8 cellular contexts compared by ENCODE assay signal in genomic region chr11:843818-844692, GRCh38. TPM values are rescaled to one million over a fixed set of nuclear protein-coding genes. Genes with fewer than 3 reads are reported as not detected.
DNase-seq lines count a peak whose midpoint lies in the region; ATAC-seq, FAIRE-seq and TF ChIP-seq lines count a peak whose summit lies in the region.

No MANE protein-coding gene starts in this region.

- WGBS in mesodermal cell (ENCODE audit: insufficient coverage in 2 of 2), 2 experiments = 0 to 1% methylated on average over 15 of the region's 25 CpGs

- H3K36me3 Mint-ChIP-seq in activated CD4-positive, alpha-beta T cell treated with anti-CD3 and anti-CD28 coated beads, Interleukin-2, amount 10 ng/mL, durations not matched to agents 24 days and 14 days (ENCODE audit: low read depth) = peaks cover 13% of the 10 kb centered on the region

- no peaks in the 10 kb centered on the region for H3F3A ChIP-seq in SU-DHL-6 (ENCODE audit: insufficient read depth)

- H3K27me3 Mint-ChIP-seq in activated CD4-positive, alpha-beta T cell treated with anti-CD3 and anti-CD28 coated beads, Interleukin-2, amount 10 ng/mL, durations not matched to agents 24 days and 14 days = peaks cover 5% of the 10 kb centered on the region

- H3K4me3 Mint-ChIP-seq in activated CD4-positive, alpha-beta T cell treated with anti-CD3 and anti-CD28 coated beads, Interleukin-2, amount 10 ng/mL, durations not matched to agents 24 days and 14 days = peak overlapping the region; percentile 76

- H3K79me2 ChIP-seq in SU-DHL-6 (ENCODE audit: insufficient read depth, low read length) = peaks cover 19% of the 10 kb centered on the region

- peak overlapping the region; percentile 59 for H3K27ac Mint-ChIP-seq in activated CD4-positive, alpha-beta T cell treated with anti-CD3 and anti-CD28 coated beads, Interleukin-2, amount 10 ng/mL, durations not matched to agents 24 days and 14 days

- H3K9ac ChIP-seq in SU-DHL-6 (ENCODE audit: low read length) = peak overlapping the region; percentile 79; the same call in 1 of the 2 replicates

- peaks cover 6% of the 10 kb centered on the region; the same call in 1 of the 2 replicates for H4K20me1 ChIP-seq in SU-DHL-6 (ENCODE audit: low read depth, low read length)

- H3K27me3 ChIP-seq in SU-DHL-6 (ENCODE audit: low read length) = no peaks in the 10 kb centered on the region

- H3K4me3 ChIP-seq in SU-DHL-6 (ENCODE audit: insufficient read depth, low read length, poor library complexity, severe bottlenecking) = no peak overlapping the region
- H3K4me3 ChIP-seq in mesodermal cell (ENCODE audit: extremely low read depth, insufficient read depth, low read length, poor library complexity, severe bottlenecking) = peak overlapping the region; percentile 99

- H3K36me3 ChIP-seq in SU-DHL-6 (ENCODE audit: low read length) = no peaks in the 10 kb centered on the region
- peaks cover 24% of the 10 kb centered on the region for H3K36me3 ChIP-seq in mesodermal cell (ENCODE audit: control insufficient read depth, insufficient read depth, low read length)

- peaks cover 21% of the 10 kb centered on the region for H3K4me1 Mint-ChIP-seq in activated CD4-positive, alpha-beta T cell treated with anti-CD3 and anti-CD28 coated beads, Interleukin-2, amount 10 ng/mL, durations not matched to agents 24 days and 14 days

- H3K27ac ChIP-seq in SU-DHL-6 (ENCODE audit: low read depth, low read length) (no peak overlapping the region), mesodermal cell (ENCODE audit: low read depth, low read length, severe bottlenecking) (peak overlapping the region; percentile 97)

- peaks cover 31% of the 10 kb centered on the region for H3K4me1 ChIP-seq in mesodermal cell (ENCODE audit: control insufficient read depth, insufficient read depth, low read length, poor library complexity, severe bottlenecking)

- H3K4me2 ChIP-seq in SU-DHL-6 (ENCODE audit: low read depth, low read length, poor library complexity, severe bottlenecking) = peak overlapping the region; percentile 70

- no peak for ATAC-seq in GM18511 (IDR thresholded peaks at IDR 0.05; ENCODE audit: unreplicated experiment)

- H3K9me3 ChIP-seq in SU-DHL-6 (ENCODE audit: insufficient read depth, low read length) (no peaks in the 10 kb centered on the region), mesodermal cell (ENCODE audit: control insufficient read depth, low read length) (no peaks in the 10 kb centered on the region)

- no peaks in the 10 kb centered on the region for H3K9me2 ChIP-seq in SU-DHL-6 (replicated peaks; ENCODE audit: insufficient read depth, low read length)

- no peak overlapping the region for H2AFZ ChIP-seq in SU-DHL-6 (ENCODE audit: low read depth, low read length, severe bottlenecking)

- no peaks in the 10 kb centered on the region for H3K9me3 Mint-ChIP-seq in activated CD4-positive, alpha-beta T cell treated with anti-CD3 and anti-CD28 coated beads, Interleukin-2, amount 10 ng/mL, durations not matched to agents 24 days and 14 days

- FAIRE-seq in urothelium cell line (lab: Jason Lieb, UNC) = peak; percentile 71

- intact Hi-C loops in activated CD4-positive, alpha-beta T cell treated with anti-CD3 and anti-CD28 coated beads, Interleukin-2, amount 10 ng/mL, durations not matched to agents 24 days and 14 days (cut with micrococcal nuclease) = loop anchor here (2.0 kb wide), 1 partner anchor 35 kb away; the partner anchor contains the start of gene RPLP2

- no peak for TF ChIP-seq CTCF in SU-DHL-6 (IDR thresholded peaks at IDR 0.05; ENCODE audit: insufficient read depth, low read length, poor library complexity, severe bottlenecking)

- DNase-seq in activated CD4-positive, alpha-beta T cell treated with anti-CD3 and anti-CD28 coated beads, Interleukin-2, amount 10 ng/mL, durations not matched to agents 24 days and 14 days = peak; percentile 69
- DNase-seq in activated CD4-positive, alpha-beta T cell treated with anti-CD3 and anti-CD28 coated beads for 4 hours = no peak
- DNase-seq in epidermal melanocyte (ENCODE audit: insufficient read length, low spot score) = peak; percentile 91
- DNase-seq in urothelium cell line (ENCODE audit: low spot score) = peak; percentile 76
- DNase-seq in activated CD4-positive, alpha-beta T cell treated with anti-CD3 and anti-CD28 coated beads, Interleukin-2, amount 50 U/mL, for 4 hours = no peak

RNA-seq across cellular contexts. Expression of gene TSPAN4, which starts 1.4 kb away (rescaled TPM):
- 14.8 and 15.1 TPM in 2 replicates for total RNA-seq in activated CD4-positive, alpha-beta T cell treated with anti-CD3 and anti-CD28 coated beads, Interleukin-2, amount 10 ng/mL, durations not matched to agents 24 days and 14 days
- polyA plus RNA-seq in mesodermal cell (2013, experiment 1 of 2) = 72.6 TPM
- 66.2 TPM for polyA plus RNA-seq in mesodermal cell (2013, experiment 2 of 2)

RNA-seq across cellular contexts. Expression of gene POLR2L, which starts 1.7 kb away (rescaled TPM):
- 113 and 117 TPM in 2 replicates for total RNA-seq in activated CD4-positive, alpha-beta T cell treated with anti-CD3 and anti-CD28 coated beads, Interleukin-2, amount 10 ng/mL, durations not matched to agents 24 days and 14 days
- 134 TPM for polyA plus RNA-seq in mesodermal cell (2013, experiment 1 of 2)
- polyA plus RNA-seq in mesodermal cell (2013, experiment 2 of 2) = 112 TPM

RNA-seq across cellular contexts. Expression of gene CD151, which starts 11.3 kb away (rescaled TPM):
- 81.0 and 87.3 TPM in 2 replicates for total RNA-seq in activated CD4-positive, alpha-beta T cell treated with anti-CD3 and anti-CD28 coated beads, Interleukin-2, amount 10 ng/mL, durations not matched to agents 24 days and 14 days
- polyA plus RNA-seq in mesodermal cell (2013, experiment 1 of 2) = 331 TPM
- 277 TPM for polyA plus RNA-seq in mesodermal cell (2013, experiment 2 of 2)

RNA-seq across cellular contexts. Expression of gene CRACR2B, which starts 16.3 kb away (rescaled TPM):
- total RNA-seq in activated CD4-positive, alpha-beta T cell treated with anti-CD3 and anti-CD28 coated beads, Interleukin-2, amount 10 ng/mL, durations not matched to agents 24 days and 14 days = 1.5 and 3.0 TPM in 2 replicates
- 7.6 TPM for polyA plus RNA-seq in mesodermal cell (2013, experiment 1 of 2)
- 4.8 TPM for polyA plus RNA-seq in mesodermal cell (2013, experiment 2 of 2)

RNA-seq across cellular contexts. Expression of gene PNPLA2, which starts 25.3 kb away (rescaled TPM):
- 55.0 and 56.4 TPM in 2 replicates for total RNA-seq in activated CD4-positive, alpha-beta T cell treated with anti-CD3 and anti-CD28 coated beads, Interleukin-2, amount 10 ng/mL, durations not matched to agents 24 days and 14 days
- 47.0 TPM for polyA plus RNA-seq in mesodermal cell (2013, experiment 1 of 2)
- polyA plus RNA-seq in mesodermal cell (2013, experiment 2 of 2) = 33.2 TPM

Comparison
In these comparisons a context has a peak if more than half of its experiments do, and no peak if none do; other contexts are left out.
1. DNase-seq: peak in activated CD4-positive, alpha-beta T cell treated with anti-CD3 and anti-CD28 coated beads, Interleukin-2, amount 10 ng/mL, durations not matched to agents 24 days and 14 days (single experiment), epidermal melanocyte (single experiment) and urothelium cell line (single experiment); none in activated CD4-positive, alpha-beta T cell treated with anti-CD3 and anti-CD28 coated beads for 4 hours (0 of 2) and activated CD4-positive, alpha-beta T cell treated with anti-CD3 and anti-CD28 coated beads, Interleukin-2, amount 50 U/mL, for 4 hours (0 of 2).